Comparison of ENCODE assay signal across 14 cellular contexts in the genomic region with DNA sequence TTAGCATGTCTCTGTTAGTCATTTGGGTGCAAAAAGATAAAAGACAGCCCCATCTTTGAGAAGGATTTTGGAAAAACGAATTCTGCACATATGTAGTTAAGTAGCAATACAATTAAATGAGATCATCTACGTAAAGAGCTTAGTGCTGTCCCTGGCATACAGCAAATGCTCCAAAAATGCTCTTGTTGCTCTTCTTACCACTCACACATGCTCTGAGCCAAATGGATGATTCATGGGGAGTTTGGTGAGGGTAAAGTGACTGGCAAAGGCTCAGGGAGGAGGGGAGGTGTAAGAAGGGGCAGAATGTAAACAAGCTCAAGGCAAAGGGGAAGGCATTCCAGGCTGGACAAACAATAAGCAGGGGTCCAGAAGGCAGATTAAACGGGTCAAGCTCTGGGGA.
A peak's percentile ranks its signal among the peaks of the same experiment; 100 is the strongest.
DNase-seq lines count a peak whose midpoint lies in the region; ATAC-seq and TF ChIP-seq lines count a peak whose summit lies in the region.
"Had no signal": no experiment of that assay in that cellular context is flagged by ENCODE, and none has a peak within 500 bp of the region (broad histone marks: within the 10 kb centered on the region; RNA-seq: fewer than 3 reads in every experiment).

No MANE protein-coding gene starts in this region.

- DNase-seq in HFF-Myc (ENCODE audit: extremely low read depth, low read depth), result peak; percentile 69
- peak; percentile 89 for DNase-seq in amniotic epithelial cell (ENCODE audit: low read depth)
- DNase-seq in fibroblast of the conjunctiva (ENCODE audit: low read depth), result peak; percentile 70
- DNase-seq in SW480 (ENCODE audit: low spot score), result no peak
- no peak for DNase-seq in iPS-NIHi7 (ENCODE audit: extremely low spot score)
- DNase-seq in NCI-H1048 (lab: John Stamatoyannopoulos, UW), result no peak
- DNase-seq: DMS79 treated with DMSO at 0.1 percent for 48 hours; erythroblast; NCI-H2029; stimulated activated naive CD4-positive, alpha-beta T cell treated with Interleukin-2 at 50 U/mL for 16 hours; T-helper 9 cell had no signal

- no peak for TF ChIP-seq CTCF in HFF-Myc (IDR thresholded peaks at IDR 0.05; ENCODE audit: low read depth, low read length, missing control alignments)

- H3K27ac ChIP-seq in temporal lobe (ENCODE audit: low read depth, low read length), result peak overlapping the region; percentile 22

- H3K4me3 ChIP-seq in HFF-Myc (replicated peaks; ENCODE audit: low read depth, low read length), result no peak overlapping the region

- ATAC-seq in GM18517 (IDR thresholded peaks at IDR 0.05; ENCODE audit: unreplicated experiment), result no peak
- ATAC-seq: left lobe of liver had no signal

Comparison
In these comparisons a context has a peak if more than half of its experiments do, and no peak if none do; other contexts are left out.
1. DNase-seq: peak in HFF-Myc (single experiment), amniotic epithelial cell (single experiment) and fibroblast of the conjunctiva (single experiment); none in SW480 (single experiment), iPS-NIHi7 (single experiment) and NCI-H1048 (single experiment).